1 cellular context compared by ENCODE assay signal in genomic region chr2:55958756-55959155, GRCh38.
TF ChIP-seq lines count a peak whose summit lies in the region.

No MANE protein-coding gene starts in this region.

TF ChIP-seq in IMR-90, 13 proteins besides CTCF, POLR2A, EP300 and RAD21 (continued from another document):
- TF ChIP-seq ELK1 (IDR thresholded peaks at IDR 0.05; ENCODE audit: borderline replicate concordance, low read depth, low read length): no peak
- TF ChIP-seq NFE2L2 (IDR thresholded peaks at IDR 0.05; ENCODE audit: low read depth, low read length): no peak
- TF ChIP-seq, protein P1, sequence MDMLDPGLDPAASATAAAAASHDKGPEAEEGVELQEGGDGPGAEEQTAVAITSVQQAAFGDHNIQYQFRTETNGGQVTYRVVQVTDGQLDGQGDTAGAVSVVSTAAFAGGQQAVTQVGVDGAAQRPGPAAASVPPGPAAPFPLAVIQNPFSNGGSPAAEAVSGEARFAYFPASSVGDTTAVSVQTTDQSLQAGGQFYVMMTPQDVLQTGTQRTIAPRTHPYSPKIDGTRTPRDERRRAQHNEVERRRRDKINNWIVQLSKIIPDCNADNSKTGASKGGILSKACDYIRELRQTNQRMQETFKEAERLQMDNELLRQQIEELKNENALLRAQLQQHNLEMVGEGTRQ (IDR thresholded peaks at IDR 0.05; ENCODE audit: low read depth, low read length): no peak
- TF ChIP-seq CHD1 (IDR thresholded peaks at IDR 0.05; ENCODE audit: low read depth, low read length): no peak
- TF ChIP-seq RCOR1 (IDR thresholded peaks at IDR 0.05; ENCODE audit: insufficient replicate concordance, low read length): no peak
- TF ChIP-seq CEBPB (IDR thresholded peaks at IDR 0.05; ENCODE audit: low read depth, low read length): no peak
- no peak for TF ChIP-seq MAFK (IDR thresholded peaks at IDR 0.05; ENCODE audit: low read depth, low read length)
- TF ChIP-seq MXI1 (IDR thresholded peaks at IDR 0.05; ENCODE audit: borderline replicate concordance, low read depth, low read length): no peak
- TF ChIP-seq RFX5 (IDR thresholded peaks at IDR 0.05; ENCODE audit: low read depth, low read length): no peak
- no peak for TF ChIP-seq BHLHE40 (IDR thresholded peaks at IDR 0.05; ENCODE audit: low read depth, low read length)
- TF ChIP-seq MAZ (IDR thresholded peaks at IDR 0.05; ENCODE audit: borderline replicate concordance, low read depth, low read length): no peak
